25 cellular contexts compared by ENCODE assay signal in the genomic region with DNA sequence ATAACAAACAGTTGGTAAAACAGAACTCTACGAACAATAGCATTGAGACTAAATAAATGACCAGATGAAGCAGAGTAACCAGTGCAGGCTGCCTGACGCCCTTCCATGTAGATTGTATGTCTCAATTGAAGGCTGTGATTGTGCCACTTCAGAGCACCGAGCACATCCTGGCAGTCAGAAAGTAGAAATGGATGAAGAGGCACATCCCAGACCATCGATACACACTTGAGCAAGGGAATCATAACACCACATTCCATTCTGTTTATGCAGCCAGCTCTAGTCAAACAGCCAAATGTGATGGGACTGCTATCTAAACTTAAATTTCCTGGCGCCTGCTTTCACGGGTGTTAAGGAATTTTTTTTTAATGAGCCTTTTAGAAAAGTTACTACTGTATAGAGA.
DNase-seq lines count a peak whose midpoint lies in the region; ATAC-seq and TF ChIP-seq lines count a peak whose summit lies in the region.
"Had no signal": no experiment of that assay in that cellular context is flagged by ENCODE, and none has a peak within 500 bp of the region (broad histone marks: within the 10 kb centered on the region; RNA-seq: fewer than 3 reads in every experiment).

No MANE protein-coding gene starts in this region.

- peaks cover 0 to 15% (median 3%) of the 10 kb centered on the region in 4 donors for H3K36me3 ChIP-seq in esophagus muscularis mucosa
- H3K36me3 ChIP-seq in Caco-2 (ENCODE audit: control insufficient read depth, insufficient read depth, low read length): no peaks in the 10 kb centered on the region
- H3K36me3 ChIP-seq: lower lobe of right lung, neural progenitor cell, prostate gland had no signal

- no peaks in the 10 kb centered on the region for H3K9me3 Mint-ChIP-seq in Caco-2 (ENCODE audit: unreplicated experiment)
- H3K9me3 Mint-ChIP-seq: activated T-cell treated with anti-CD3 and anti-CD28 coated beads, Interleukin-2, amount 50 U/mL, for 24 hours; neural progenitor cell had no signal

- CTCF ChIA-PET in Caco-2 (lab: Charles Lee): no interaction called here

- WGBS in esophagus muscularis mucosa: 47% methylated on average over 6 of the region's 6 CpGs

- POLR2A ChIA-PET in Caco-2 (lab: Charles Lee): no interaction called here

- H3K27ac ChIP-seq in esophagus muscularis mucosa (replicated peaks in 1 of 4): peak overlapping the region; percentile 20 to 45 (median 39)
- H3K27ac ChIP-seq: A549, lower lobe of right lung, neural progenitor cell, prostate gland, RWPE1, skin epidermis had no signal

- peaks cover 0 to 19% (median 8%) of the 10 kb centered on the region in 4 donors for H3K4me1 ChIP-seq in esophagus muscularis mucosa
- no peaks in the 10 kb centered on the region for H3K4me1 ChIP-seq in Caco-2
- H3K4me1 ChIP-seq: A549, lower lobe of right lung, neural progenitor cell, prostate gland had no signal

- no peak overlapping the region for H3K27ac Mint-ChIP-seq in Caco-2 (ENCODE audit: unreplicated experiment)
- H3K27ac Mint-ChIP-seq: activated T-cell treated with anti-CD3 and anti-CD28 coated beads, Interleukin-2, amount 50 U/mL, for 24 hours; neural progenitor cell had no signal

- no peaks in the 10 kb centered on the region for H3K27me3 Mint-ChIP-seq in Caco-2 (ENCODE audit: insufficient read depth, unreplicated experiment)
- H3K27me3 Mint-ChIP-seq: activated T-cell treated with anti-CD3 and anti-CD28 coated beads, Interleukin-2, amount 50 U/mL, for 24 hours had no signal

- BruUV-seq in Caco-2 (replicated peaks; lab: Mats Ljungman, UMichigan): no TSS peak

- intact Hi-C loops in Right ventricle myocardium superior (cut with DNase I) (no loop called here), cardiac septum (cut with DNase I) (no loop called here), esophagus muscularis mucosa (cut with DNase I) (no loop called here), left ventricle myocardium superior (cut with micrococcal nuclease) (no loop called here), Caco-2 (cut with micrococcal nuclease; ENCODE audit: unreplicated experiment) (no loop called here)

- H3K9me3 ChIP-seq in esophagus muscularis mucosa (no peaks in the 10 kb centered on the region), Caco-2 (no peaks in the 10 kb centered on the region)
- H3K9me3 ChIP-seq: A549, lower lobe of right lung, prostate gland, SK-N-SH had no signal

- H3K36me3 Mint-ChIP-seq in Caco-2 (ENCODE audit: insufficient read depth, unreplicated experiment): no peaks in the 10 kb centered on the region
- H3K36me3 Mint-ChIP-seq: neural progenitor cell had no signal

- peak; percentile 34 for ATAC-seq in Right ventricle myocardium superior (ENCODE audit: poor library complexity)
- peak; percentile 66 for ATAC-seq in left ventricle myocardium superior
- ATAC-seq: A549, lower lobe of right lung had no signal

- H3K4me3 Mint-ChIP-seq in Caco-2 (ENCODE audit: unreplicated experiment): no peak overlapping the region
- H3K4me3 Mint-ChIP-seq: activated T-cell treated with anti-CD3 and anti-CD28 coated beads, Interleukin-2, amount 50 U/mL, for 24 hours; neural progenitor cell had no signal

- H3K4me3 ChIP-seq in esophagus muscularis mucosa (no peak overlapping the region), Caco-2 (ENCODE audit: low read depth, low read length) (no peak overlapping the region)
- H3K4me3 ChIP-seq: A549, lower lobe of right lung, neural progenitor cell, prostate gland, skin epidermis had no signal

- H3K4me1 Mint-ChIP-seq in Caco-2 (ENCODE audit: low read depth, unreplicated experiment): no peaks in the 10 kb centered on the region
- H3K4me1 Mint-ChIP-seq: neural progenitor cell had no signal

- DNase-seq in Right ventricle myocardium superior: no peak
- no peak for DNase-seq in cardiac septum (ENCODE audit: low spot score)
- no peak for DNase-seq in esophagus muscularis mucosa (ENCODE audit: extremely low spot score)
- DNase-seq in left ventricle myocardium superior: no peak
- DNase-seq in Caco-2: no peak
- no peak for DNase-seq in SKM-1 treated with dmso at 0.1 percent for 144 hours (lab: John Stamatoyannopoulos, UW; ENCODE audit: unreplicated experiment)
- DNase-seq in NAMALWA (ENCODE audit: low spot score): no peak
- no peak for DNase-seq in stimulated activated CD8-positive, alpha-beta memory T cell treated with anti-CD3 and anti-CD28 coated beads, Interleukin-4, amount 100 ng/mL, for 48 hours
- DNase-seq: activated CD4-positive, alpha-beta T cell treated with anti-CD3 and anti-CD28 coated beads for 4 hours; activated naive CD4-positive, alpha-beta T cell; activated T-cell treated with anti-CD3 and anti-CD28 coated beads, Interleukin-2, amount 50 U/mL, for 24 hours; caudate nucleus; hypothalamus; Kasumi-1; lower lobe of right lung; NCI-H1092; NCI-H187; NCI-H69; SK-N-SH; stimulated activated CD4-positive, alpha-beta T cell treated with anti-CD3 and anti-CD28 coated beads, Interleukin-1b, Interleukin-23, amount 100 ng/mL, for 48 hours had no signal

- TF ChIP-seq CTCF in esophagus muscularis mucosa (IDR thresholded peaks at IDR 0.05): no peak
- no peak for TF ChIP-seq CTCF in Caco-2 (IDR thresholded peaks at IDR 0.05; ENCODE audit: insufficient read depth in 1 of 2, low read depth in 1 of 2, low read length in 1 of 2, severe bottlenecking in 1 of 2, unreplicated experiment in 1 of 2)

- TF ChIP-seq POLR2A in esophagus muscularis mucosa (IDR thresholded peaks at IDR 0.05; ENCODE audit: low read depth): no peak

- H3K27me3 ChIP-seq in esophagus muscularis mucosa (no peaks in the 10 kb centered on the region), Caco-2 (replicated peaks; ENCODE audit: control insufficient read depth, insufficient read depth, low read length) (no peaks in the 10 kb centered on the region)
- H3K27me3 ChIP-seq: neural progenitor cell had no signal

- TF ChIP-seq EP300 in esophagus muscularis mucosa (IDR thresholded peaks at IDR 0.05): no peak
